Comparison of ENCODE assay signal across 18 cellular contexts in the genomic region with DNA sequence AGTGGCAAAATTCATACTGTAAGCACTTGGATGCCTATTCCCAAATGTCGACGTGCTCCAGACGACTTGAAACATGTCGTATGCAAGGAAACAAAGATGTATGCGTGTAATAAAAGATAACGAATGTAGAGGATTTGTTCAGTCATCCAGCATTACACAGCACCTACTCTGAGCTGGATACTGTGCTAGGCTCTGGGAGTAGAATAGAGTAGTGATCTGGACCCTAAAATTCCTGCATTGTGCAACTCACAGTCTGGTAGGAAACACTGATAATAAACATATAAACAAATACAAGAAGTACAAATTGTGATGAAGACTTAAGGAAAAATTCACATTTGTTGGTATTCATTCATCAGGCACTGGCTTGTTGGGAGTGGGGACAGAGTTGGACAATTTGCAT. TPM values are rescaled to one million over a fixed set of nuclear protein-coding genes. Genes with fewer than 3 reads are reported as not detected.
DNase-seq lines count a peak whose midpoint lies in the region; ATAC-seq and TF ChIP-seq lines count a peak whose summit lies in the region.
"Had no signal": no experiment of that assay in that cellular context is flagged by ENCODE, and none has a peak within 500 bp of the region (broad histone marks: within the 10 kb centered on the region; RNA-seq: fewer than 3 reads in every experiment).

No MANE protein-coding gene starts in this region.

- no peaks in the 10 kb centered on the region for H3K79me2 ChIP-seq in H9 (ENCODE audit: insufficient read depth, low read length)

- no peak overlapping the region for H4K5ac ChIP-seq in H9 (ENCODE audit: insufficient read length, low read depth, low read length)

- no peak overlapping the region for H3K23ac ChIP-seq in H9 (ENCODE audit: insufficient read length, low read depth, low read length)

- no peak overlapping the region for H3K56ac ChIP-seq in H9 (ENCODE audit: insufficient read length, low read depth, low read length)

- no peak for DNase-seq in H9
- peak; percentile 58 for DNase-seq in fibroblast of pulmonary artery (ENCODE audit: low read depth)
- DNase-seq in neural crest cell (ENCODE audit: low read depth, low spot score): no peak
- no peak for DNase-seq in natural killer cell
- DNase-seq: ACHN, C1 segment of cervical spinal cord, DMS79 treated with DMSO at 0.1 percent for 48 hours, NCI-H1105, NCI-H510A treated with DMSO at 0.1 percent for 48 hours, NCI-H774, SHP77 treated with DMSO at 0.1 percent for 48 hours, SK-N-SH had no signal

- H3K9me3 ChIP-seq in H9 (ENCODE audit: control insufficient read depth, low read depth, low read length): no peaks in the 10 kb centered on the region
- H3K9me3 ChIP-seq: HAP-1, SK-N-SH had no signal

- no peaks in the 10 kb centered on the region for H4K20me1 ChIP-seq in H9 (ENCODE audit: control insufficient read depth, insufficient read depth, insufficient read length)

- no peak overlapping the region for H3K27ac ChIP-seq in H9 (ENCODE audit: insufficient read length, low read depth, low read length)

- H3K4me3 Mint-ChIP-seq in H9 (peak overlapping the region in 1 of 2 experiments; percentile 84; a peak in 1 of 5 replicates), IgD-negative memory B cell (no peak overlapping the region), neural crest cell (peak overlapping the region; percentile 61), natural killer cell (no peak overlapping the region)

- H3K18ac ChIP-seq in H9 (ENCODE audit: insufficient read length, low read depth, low read length): no peak overlapping the region

- peaks cover 85% of the 10 kb centered on the region for H3K27me3 ChIP-seq in H9 (ENCODE audit: insufficient read depth, low read length)

- no peak overlapping the region for H2AFZ ChIP-seq in H9 (ENCODE audit: low read length)

- H4K8ac ChIP-seq in H9 (replicated peaks; ENCODE audit: insufficient read length, low read depth, low read length): no peak overlapping the region

- no peak overlapping the region for H2BK5ac ChIP-seq in H9 (ENCODE audit: insufficient read length, low read length)

- no peak overlapping the region for H2AK5ac ChIP-seq in H9 (ENCODE audit: insufficient read length, low read length)

- ATAC-seq in natural killer cell: no peak
- ATAC-seq in HG03354 (IDR thresholded peaks at IDR 0.05; ENCODE audit: poor library complexity, severe bottlenecking, unreplicated experiment): no peak
- no peak for ATAC-seq in GM18502 (IDR thresholded peaks at IDR 0.05; ENCODE audit: poor library complexity, unreplicated experiment)
- ATAC-seq: K562 had no signal

- H2BK12ac ChIP-seq in H9 (ENCODE audit: insufficient read length, low read depth, low read length): no peak overlapping the region

- H3K14ac ChIP-seq in H9 (ENCODE audit: insufficient read depth, low read length): no peak overlapping the region

- no peak overlapping the region for H3K9ac ChIP-seq in H9 (ENCODE audit: extremely low read depth, insufficient read length, low read length)
- H3K9ac ChIP-seq: SK-N-SH had no signal

- peak overlapping the region; percentile 81 for H3K4me2 ChIP-seq in H9 (ENCODE audit: insufficient read depth, insufficient read length, low read length)
- H3K4me2 ChIP-seq: SK-N-SH had no signal

- intact Hi-C loops in natural killer cell (cut with micrococcal nuclease): no loop called here

- H3K27me3 Mint-ChIP-seq in H9 (ENCODE audit: low read depth) (peaks cover 100% of the 10 kb centered on the region), IgD-negative memory B cell (peaks cover 68% of the 10 kb centered on the region), neural crest cell (ENCODE audit: low read depth) (peaks cover 100% of the 10 kb centered on the region), natural killer cell (ENCODE audit: low read depth in 2 of 2) (peaks cover 61 to 77% of the 10 kb centered on the region in 2 donors)

- H2BK20ac ChIP-seq in H9 (ENCODE audit: low read depth, low read length, poor library complexity, severe bottlenecking): no peak overlapping the region

- H3K23me2 ChIP-seq in H9 (ENCODE audit: insufficient read length, low read depth, low read length, poor library complexity, severe bottlenecking): peaks cover 22% of the 10 kb centered on the region

- H3K79me1 ChIP-seq in H9 (ENCODE audit: insufficient read depth, low read depth, low read length, poor library complexity, severe bottlenecking): no peaks in the 10 kb centered on the region

- H4K91ac ChIP-seq in H9 (ENCODE audit: insufficient read length, low read depth, low read length): no peak overlapping the region

- no peak overlapping the region for H3K4ac ChIP-seq in H9 (ENCODE audit: low read depth, low read length)

- no peak overlapping the region for H3K4me3 ChIP-seq in fibroblast of pulmonary artery (replicated peaks; ENCODE audit: low read depth, low read length)
- H3K4me3 ChIP-seq: HAP-1, K562 had no signal

- H3K9me3 Mint-ChIP-seq in H9: no peaks in the 10 kb centered on the region; a peak in 1 of 5 replicates
- H3K9me3 Mint-ChIP-seq in IgD-negative memory B cell: peaks cover 0 to 4% (median 0%) of the 10 kb centered on the region in 3 donors
- no peaks in the 10 kb centered on the region for H3K9me3 Mint-ChIP-seq in neural crest cell
- H3K9me3 Mint-ChIP-seq in natural killer cell: no peaks in the 10 kb centered on the region

- no peak overlapping the region for H3T11ph ChIP-seq in H9 (ENCODE audit: low read length)

- peaks cover 42 to 59% of the 10 kb centered on the region in 2 experiments for H3K4me1 Mint-ChIP-seq in H9
- H3K4me1 Mint-ChIP-seq in IgD-negative memory B cell: no peaks in the 10 kb centered on the region
- peaks cover 22% of the 10 kb centered on the region for H3K4me1 Mint-ChIP-seq in neural crest cell
- peaks cover 0 to 8% of the 10 kb centered on the region in 2 donors for H3K4me1 Mint-ChIP-seq in natural killer cell

- H3K4me1 ChIP-seq in H9 (ENCODE audit: insufficient read depth, low read length): peaks cover 9% of the 10 kb centered on the region
- H3K4me1 ChIP-seq: HAP-1 had no signal

- H3K27ac Mint-ChIP-seq in H9 (no peak overlapping the region), IgD-negative memory B cell (peak overlapping the region in 2 of 3 donors; percentile 23 to 66), neural crest cell (ENCODE audit: unreplicated experiment) (no peak overlapping the region), natural killer cell (no peak overlapping the region)

- WGBS in H9 (ENCODE audit: extremely low coverage, insufficient read length, low lambda C conversion rate): no CpG with 5 or more reads among the region's 6 CpGs

- TF ChIP-seq CTCF in H9 (conservative IDR thresholded peaks at IDR 0.05): no peak
- no peak for TF ChIP-seq CTCF in fibroblast of pulmonary artery (IDR thresholded peaks at IDR 0.05; ENCODE audit: low read length, missing control alignments)
- TF ChIP-seq CTCF in neural crest cell (conservative IDR thresholded peaks at IDR 0.05): no peak
- TF ChIP-seq CTCF in natural killer cell (IDR thresholded peaks at IDR 0.05): no peak

- H3K36me3 Mint-ChIP-seq in H9 (ENCODE audit: insufficient read depth in 1 of 3, low read depth in 3 of 3) (no peaks in the 10 kb centered on the region), IgD-negative memory B cell (no peaks in the 10 kb centered on the region), neural crest cell (ENCODE audit: low read depth) (no peaks in the 10 kb centered on the region), natural killer cell (no peaks in the 10 kb centered on the region)

- H2BK120ac ChIP-seq in H9 (ENCODE audit: low read depth, low read length, poor library complexity, severe bottlenecking): no peak overlapping the region

- no peak overlapping the region for H2BK15ac ChIP-seq in H9 (ENCODE audit: low read depth, low read length)

RNA-seq across cellular contexts. Expression of a gene that starts 5.7 kb away (rescaled TPM):
- total RNA-seq in H9 (2021) (not detected in 2 replicates), neural crest cell (4.6 and 5.5 TPM in 2 replicates), natural killer cell (not detected)
- polyA plus RNA-seq in IgD-negative memory B cell: not detected
- total RNA-seq: G401, K562 had no signal
- polyA plus RNA-seq: K562 had no signal

Comparison
In these comparisons a context has a peak if more than half of its experiments do, and no peak if none do; other contexts are left out.
1. H3K27ac Mint-ChIP-seq: peak in IgD-negative memory B cell (2 of 3); none in H9 (0 of 3), neural crest cell (single experiment) and natural killer cell (0 of 2).